Comparison of ENCODE assay signal across 11 cellular contexts in the genomic region with DNA sequence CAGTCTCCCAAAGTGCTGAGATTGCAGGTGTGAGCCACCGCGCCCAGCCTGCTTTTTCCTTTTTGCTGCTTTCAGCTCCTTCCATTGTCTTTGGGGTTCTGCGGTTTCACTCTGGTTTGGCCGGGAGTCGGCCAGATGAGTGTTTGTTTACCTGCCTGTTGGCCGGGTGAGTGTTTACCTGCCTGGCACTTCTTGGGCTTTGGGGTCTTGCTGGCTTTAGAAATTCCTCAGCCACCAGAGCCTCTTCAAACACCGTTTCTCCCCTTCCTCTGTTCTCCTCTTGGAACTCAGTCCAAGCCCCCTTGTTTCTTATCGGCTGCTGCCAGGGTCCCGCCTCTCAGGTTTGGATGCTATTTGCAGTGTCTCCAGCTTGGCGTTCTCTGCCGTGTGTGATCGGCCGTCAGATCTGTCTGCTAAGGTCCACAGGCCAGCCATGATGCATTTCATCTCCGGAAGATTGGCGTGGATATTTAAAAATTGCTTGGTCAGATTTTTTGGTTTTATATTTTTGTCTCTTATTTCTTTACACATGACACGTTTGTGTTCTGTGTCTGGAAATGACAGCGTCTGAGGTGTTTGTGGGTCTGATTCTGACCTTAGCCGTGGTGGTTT. TPM values are rescaled to one million over a fixed set of nuclear protein-coding genes. Genes with fewer than 3 reads are reported as not detected.
A peak's percentile ranks its signal among the peaks of the same experiment; 100 is the strongest.
DNase-seq lines count a peak whose midpoint lies in the region; ATAC-seq and TF ChIP-seq lines count a peak whose summit lies in the region.
"Had no signal": no experiment of that assay in that cellular context is flagged by ENCODE, and none has a peak within 500 bp of the region (broad histone marks: within the 10 kb centered on the region; RNA-seq: fewer than 3 reads in every experiment).

No MANE protein-coding gene starts in this region.

- POLR2A ChIA-PET in Caco-2 (lab: Charles Lee): no interaction called here

- H3K9me3 Mint-ChIP-seq in CD4-positive, CD25-positive, alpha-beta regulatory T cell: peaks cover 0 to 4% (median 0%) of the 10 kb centered on the region in 7 donors
- no peaks in the 10 kb centered on the region for H3K9me3 Mint-ChIP-seq in Caco-2 (ENCODE audit: unreplicated experiment)

- H3K4me1 ChIP-seq in CD4-positive, CD25-positive, alpha-beta regulatory T cell (ENCODE audit: control insufficient read depth, insufficient read depth, low read length, poor library complexity, severe bottlenecking): no peaks in the 10 kb centered on the region
- no peaks in the 10 kb centered on the region for H3K4me1 ChIP-seq in Caco-2

- peak in 1 of 2 donors; percentile 10 for ATAC-seq in CD4-positive, CD25-positive, alpha-beta regulatory T cell (ENCODE audit: low read depth in 2 of 2)
- ATAC-seq in T-helper 17 cell: no peak

- no peaks in the 10 kb centered on the region for H3K27me3 Mint-ChIP-seq in CD4-positive, CD25-positive, alpha-beta regulatory T cell
- no peaks in the 10 kb centered on the region for H3K27me3 Mint-ChIP-seq in Caco-2 (ENCODE audit: insufficient read depth, unreplicated experiment)
- H3K27me3 Mint-ChIP-seq in T-helper 17 cell: no peaks in the 10 kb centered on the region

- no peak for TF ChIP-seq CTCF in Caco-2 (IDR thresholded peaks at IDR 0.05; ENCODE audit: insufficient read depth in 1 of 2, low read depth in 1 of 2, low read length in 1 of 2, severe bottlenecking in 1 of 2, unreplicated experiment in 1 of 2)
- TF ChIP-seq CTCF in GM10266 (IDR thresholded peaks at IDR 0.05; ENCODE audit: control insufficient read depth, insufficient read depth, low read depth, missing control alignments): no peak

- peak overlapping the region; percentile 53 to 78 (median 69) for H3K27ac Mint-ChIP-seq in CD4-positive, CD25-positive, alpha-beta regulatory T cell
- peak overlapping the region; percentile 71 for H3K27ac Mint-ChIP-seq in Caco-2 (ENCODE audit: unreplicated experiment)
- peak overlapping the region; percentile 99 for H3K27ac Mint-ChIP-seq in T-helper 17 cell

- H3K9me3 ChIP-seq in CD4-positive, CD25-positive, alpha-beta regulatory T cell (ENCODE audit: control insufficient read depth in 2 of 2, low read length in 2 of 2): peaks cover 0 to 5% of the 10 kb centered on the region in 2 experiments
- H3K9me3 ChIP-seq in Caco-2: no peaks in the 10 kb centered on the region
- no peaks in the 10 kb centered on the region for H3K9me3 ChIP-seq in T-helper 17 cell (ENCODE audit: control insufficient read depth, low read length, poor library complexity, severe bottlenecking)

- peaks cover 3% of the 10 kb centered on the region for H3K36me3 ChIP-seq in CD4-positive, CD25-positive, alpha-beta regulatory T cell (ENCODE audit: control insufficient read depth, insufficient read depth, low read length)
- no peaks in the 10 kb centered on the region for H3K36me3 ChIP-seq in Caco-2 (ENCODE audit: control insufficient read depth, insufficient read depth, low read length)

- H3K27me3 ChIP-seq in CD4-positive, CD25-positive, alpha-beta regulatory T cell (ENCODE audit: control insufficient read depth, insufficient read depth, low read length): no peaks in the 10 kb centered on the region
- no peaks in the 10 kb centered on the region for H3K27me3 ChIP-seq in Caco-2 (replicated peaks; ENCODE audit: control insufficient read depth, insufficient read depth, low read length)

- intact Hi-C loops in Caco-2 (cut with micrococcal nuclease; ENCODE audit: unreplicated experiment): no loop called here

- H3K36me3 Mint-ChIP-seq in CD4-positive, CD25-positive, alpha-beta regulatory T cell: peaks cover 22% of the 10 kb centered on the region
- peaks cover 8% of the 10 kb centered on the region for H3K36me3 Mint-ChIP-seq in Caco-2 (ENCODE audit: insufficient read depth, unreplicated experiment)
- H3K36me3 Mint-ChIP-seq in T-helper 17 cell (ENCODE audit: low read depth): peaks cover 8% of the 10 kb centered on the region

- no peak for DNase-seq in CD4-positive, CD25-positive, alpha-beta regulatory T cell
- DNase-seq in Caco-2: no peak
- no peak for DNase-seq in T-helper 17 cell
- peak; percentile 51 for DNase-seq in islet precursor cell
- no peak for DNase-seq in G401 (ENCODE audit: low spot score)
- no peak for DNase-seq in GM10266 (ENCODE audit: extremely low spot score)
- no peak for DNase-seq in NCI-H524 treated with DMSO at 0.1 percent for 48 hours (lab: John Stamatoyannopoulos, UW)
- DNase-seq: hippocampal formation had no signal

- CTCF ChIA-PET in Caco-2 (lab: Charles Lee): no interaction called here

- BruUV-seq in Caco-2 (replicated peaks; lab: Mats Ljungman, UMichigan): no TSS peak

- H3K4me1 Mint-ChIP-seq in CD4-positive, CD25-positive, alpha-beta regulatory T cell: peaks cover 0 to 12% (median 8%) of the 10 kb centered on the region in 4 donors
- H3K4me1 Mint-ChIP-seq in Caco-2 (ENCODE audit: low read depth, unreplicated experiment) (peaks cover 12% of the 10 kb centered on the region), T-helper 17 cell (peaks cover 23% of the 10 kb centered on the region)

- no peak overlapping the region for H3K27ac ChIP-seq in CD4-positive, CD25-positive, alpha-beta regulatory T cell (ENCODE audit: insufficient read depth, low read length, poor library complexity, severe bottlenecking)
- H3K27ac ChIP-seq: PC-9 had no signal

- H3K4me3 Mint-ChIP-seq in CD4-positive, CD25-positive, alpha-beta regulatory T cell: peak overlapping the region; percentile 18 to 63 (median 45)
- no peak overlapping the region for H3K4me3 Mint-ChIP-seq in Caco-2 (ENCODE audit: unreplicated experiment)
- H3K4me3 Mint-ChIP-seq in T-helper 17 cell: peak overlapping the region; percentile 85

- H3K4me3 ChIP-seq in CD4-positive, CD25-positive, alpha-beta regulatory T cell (ENCODE audit: low read depth, low read length): no peak overlapping the region
- no peak overlapping the region for H3K4me3 ChIP-seq in Caco-2 (ENCODE audit: low read depth, low read length)
- H3K4me3 ChIP-seq: PC-9, skin epidermis had no signal

- in situ Hi-C loops in G401 (cut with HindIII; ENCODE audit: low sequenced_read_pairs): no loop called here

RNA-seq across cellular contexts. Expression of gene GAL3ST2, which starts 14.2 kb away (rescaled TPM):
- total RNA-seq in CD4-positive, CD25-positive, alpha-beta regulatory T cell: 1.1 TPM
- not detected for polyA plus RNA-seq in CD4-positive, CD25-positive, alpha-beta regulatory T cell
- total RNA-seq in Caco-2 (2022) (6.0 and 6.8 TPM in 2 replicates), T-helper 17 cell (1 to 10 TPM; 2.2 to 2.4 TPM)
- total RNA-seq in G401 (2014; rRNA removed; shearing (Covaris generic)): not detected in 2 replicates
- total RNA-seq: astrocyte had no signal

RNA-seq across cellular contexts. Expression of gene D2HGDH, which starts 28.0 kb away (rescaled TPM):
- total RNA-seq in CD4-positive, CD25-positive, alpha-beta regulatory T cell: 38.4 TPM
- polyA plus RNA-seq in CD4-positive, CD25-positive, alpha-beta regulatory T cell: 1 to 10 TPM in 3 of 4 donors, under 1 TPM in 1; 0.73 to 3.7 (median 3.0) TPM
- total RNA-seq in Caco-2 (2022) (35.4 and 41.3 TPM in 2 replicates), T-helper 17 cell (10 to 100 TPM; 28.0 to 32.6 TPM)
- total RNA-seq in G401 (2014; rRNA removed; shearing (Covaris generic)): 48.4 and 50.7 TPM in 2 replicates

RNA-seq across cellular contexts. Expression of gene NEU4, which starts 46.6 kb away (rescaled TPM):
- 3.8 TPM for total RNA-seq in CD4-positive, CD25-positive, alpha-beta regulatory T cell
- polyA plus RNA-seq in CD4-positive, CD25-positive, alpha-beta regulatory T cell: under 1 TPM in 2 of 4 donors, not detected in 2; 0.16 to 0.67 TPM
- total RNA-seq in Caco-2 (2022) (1.5 and 3.9 TPM in 2 replicates), T-helper 17 cell (1 to 10 TPM; 4.1 to 9.4 TPM)
- total RNA-seq in G401 (2014; rRNA removed; shearing (Covaris generic)): not detected in 2 replicates
